ENCODE assay signal across 8 cellular contexts in the genomic region with DNA sequence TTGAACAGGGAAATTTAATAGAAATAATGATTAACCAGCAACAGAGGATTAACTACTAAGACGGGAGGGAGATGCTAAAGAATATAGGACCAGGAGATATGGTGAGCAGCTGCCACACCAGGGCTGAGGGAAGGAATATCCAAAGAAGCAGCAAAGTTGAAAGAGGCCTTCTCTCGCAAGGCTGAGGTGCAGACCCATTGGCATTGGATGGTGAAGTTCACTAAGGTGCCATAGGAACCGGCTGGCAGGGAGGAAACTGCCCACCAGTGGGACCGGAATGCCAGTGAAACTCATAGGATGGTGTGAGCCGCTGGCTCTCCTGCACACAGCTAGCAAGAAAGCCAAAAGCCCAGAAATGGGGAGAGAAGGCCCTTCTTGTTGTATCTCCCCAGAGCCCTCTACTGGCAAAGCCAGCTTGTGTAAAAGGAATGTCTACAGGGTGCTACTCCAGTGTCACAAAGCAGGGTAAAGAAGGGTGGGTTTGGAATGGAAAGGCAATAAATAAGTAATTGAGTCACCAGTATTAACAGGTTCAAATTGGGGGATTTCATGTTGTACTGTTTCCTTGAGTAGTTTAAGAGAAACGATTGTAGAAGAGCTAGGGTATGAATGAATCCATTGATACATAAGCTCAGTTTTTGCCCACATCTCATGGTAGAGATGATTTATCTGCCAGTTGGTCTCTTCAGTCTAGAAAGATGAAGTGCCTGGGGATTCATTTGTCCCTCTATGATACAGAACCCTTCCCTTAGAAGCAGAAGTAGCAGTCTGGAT. TPM values are rescaled to one million over a fixed set of nuclear protein-coding genes. Genes with fewer than 3 reads are reported as not detected.
DNase-seq lines count a peak whose midpoint lies in the region; ATAC-seq, FAIRE-seq and TF ChIP-seq lines count a peak whose summit lies in the region.
"Had no signal": no experiment of that assay in that cellular context is flagged by ENCODE, and none has a peak within 500 bp of the region (broad histone marks: within the 10 kb centered on the region; RNA-seq: fewer than 3 reads in every experiment).

No MANE protein-coding gene starts in this region.

- no peaks in the 10 kb centered on the region for H3K27me3 ChIP-seq in bronchial epithelial cell (ENCODE audit: control insufficient read depth, insufficient read depth, low read length)
- no peaks in the 10 kb centered on the region for H3K27me3 ChIP-seq in effector memory CD4-positive, alpha-beta T cell (replicated peaks; ENCODE audit: control insufficient read depth, insufficient read depth, low read length, poor library complexity, severe bottlenecking)
- H3K27me3 ChIP-seq: SJSA1 had no signal

- H3K27ac ChIP-seq in effector memory CD4-positive, alpha-beta T cell (ENCODE audit: insufficient read depth, low read length, poor library complexity, severe bottlenecking), result no peak overlapping the region
- H3K27ac ChIP-seq: SJSA1 had no signal

- no peak overlapping the region for H3K4me3 ChIP-seq in Jurkat, Clone E6-1 (ENCODE audit: low read length)
- no peak overlapping the region for H3K4me3 ChIP-seq in bronchial epithelial cell (ENCODE audit: low read depth, low read length)
- no peak overlapping the region for H3K4me3 ChIP-seq in effector memory CD4-positive, alpha-beta T cell (ENCODE audit: insufficient read depth, low read depth, low read length, poor library complexity, severe bottlenecking)
- H3K4me3 ChIP-seq: SJSA1 had no signal

- peak; percentile 62 for DNase-seq in GM03348 (ENCODE audit: low spot score)
- DNase-seq in Jurkat, Clone E6-1 (ENCODE audit: low read depth, low spot score), result peak; percentile 33
- DNase-seq in bronchial epithelial cell (ENCODE audit: low read depth), result peak; percentile 31
- peak; percentile 47 to 64 for DNase-seq in lung microvascular endothelial cell (ENCODE audit: low read depth in 2 of 2)
- DNase-seq in effector memory CD4-positive, alpha-beta T cell, result no peak

- H3K36me3 ChIP-seq in bronchial epithelial cell (ENCODE audit: control insufficient read depth, insufficient read depth, low read length), result peaks cover 3% of the 10 kb centered on the region
- no peaks in the 10 kb centered on the region for H3K36me3 ChIP-seq in effector memory CD4-positive, alpha-beta T cell (ENCODE audit: control insufficient read depth, insufficient read depth, low read length)

- no peak for FAIRE-seq in bronchial epithelial cell (lab: Jason Lieb, UNC)

- no peaks in the 10 kb centered on the region for H3K4me1 ChIP-seq in effector memory CD4-positive, alpha-beta T cell (ENCODE audit: control insufficient read depth, insufficient read depth, low read length, poor library complexity, severe bottlenecking)
- H3K4me1 ChIP-seq: SJSA1 had no signal

- TF ChIP-seq CTCF in bronchial epithelial cell (IDR thresholded peaks at IDR 0.05; ENCODE audit: insufficient read depth, low read length, severe bottlenecking), result peak; percentile 46

- ATAC-seq in HG02973 (IDR thresholded peaks at IDR 0.05; ENCODE audit: unreplicated experiment), result no peak
- ATAC-seq in GM21447 (IDR thresholded peaks at IDR 0.05; ENCODE audit: unreplicated experiment), result no peak

- H3K9me3 ChIP-seq in effector memory CD4-positive, alpha-beta T cell (ENCODE audit: control insufficient read depth, low read length), result no peaks in the 10 kb centered on the region
- H3K9me3 ChIP-seq: SJSA1 had no signal

RNA-seq across cellular contexts. Expression of gene FARP2, which starts 36.0 kb away (rescaled TPM):
- 19.6 TPM for polyA plus RNA-seq in Jurkat, Clone E6-1 (2012; ENCODE audit: insufficient read depth, insufficient read length)
- total RNA-seq in bronchial epithelial cell (25.0 and 35.8 TPM in 2 replicates), lung microvascular endothelial cell (22.7 and 35.7 TPM in 2 replicates)

Comparison
In these comparisons a context has a peak if more than half of its experiments do, and no peak if none do; other contexts are left out.
1. DNase-seq: peak in GM03348 (single experiment), Jurkat, Clone E6-1 (single experiment), bronchial epithelial cell (single experiment) and lung microvascular endothelial cell (2 of 2); none in effector memory CD4-positive, alpha-beta T cell (0 of 3).